1 cellular context compared by ENCODE assay signal in the genomic region with DNA sequence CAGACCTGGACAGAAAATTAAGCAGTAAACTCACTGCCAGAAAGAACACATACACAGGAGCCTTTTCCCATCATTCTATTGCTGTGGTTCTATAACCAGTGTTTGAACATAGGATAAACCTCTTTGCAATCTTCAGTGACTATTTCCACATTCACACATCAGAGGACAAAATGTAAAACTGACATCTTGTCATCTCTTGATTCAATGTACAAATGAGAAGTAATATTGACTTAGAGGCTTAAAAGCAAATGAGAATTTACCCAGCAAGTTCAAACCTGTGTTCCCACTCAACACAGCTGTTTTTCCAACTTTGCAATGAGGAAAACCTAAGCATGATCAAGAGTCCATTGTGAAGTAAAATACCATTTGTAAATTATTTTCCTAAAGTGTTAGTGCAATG.
TF ChIP-seq lines count a peak whose summit lies in the region.

No MANE protein-coding gene starts in this region.

TF ChIP-seq in HepG2, 621 proteins besides CTCF, POLR2A, EP300 and RAD21 (continued from another document):
- TF ChIP-seq HMGXB3 (CRISPR knock-in tag; IDR thresholded peaks at IDR 0.05; ENCODE audit: borderline replicate concordance) (no peak), ZBTB40 (IDR thresholded peaks at IDR 0.05) (no peak), ZBTB40 (CRISPR knock-in tag; IDR thresholded peaks at IDR 0.05) (no peak), GATA4 (IDR thresholded peaks at IDR 0.05; ENCODE audit: borderline replicate concordance, low read depth) (peak; percentile 78; the same call in 1 of the 2 replicates), HDAC2 (CRISPR knock-in tag; IDR thresholded peaks at IDR 0.05) (0 out of 2 replicates have a peak, but pooled peaks have one; percentile 40), SOX5 (CRISPR knock-in tag; IDR thresholded peaks at IDR 0.05; ENCODE audit: borderline replicate concordance) (peak; percentile 55; the same call in 1 of the 2 replicates), ZNF674 (CRISPR knock-in tag; IDR thresholded peaks at IDR 0.05; ENCODE audit: low read depth) (no peak), ZNF20 (CRISPR knock-in tag; IDR thresholded peaks at IDR 0.05) (no peak), ZFP36L1 (CRISPR knock-in tag; IDR thresholded peaks at IDR 0.05) (0 out of 2 replicates have a peak, but pooled peaks have one; percentile 28), ETV5 (CRISPR knock-in tag; IDR thresholded peaks at IDR 0.05; ENCODE audit: borderline replicate concordance) (peak; percentile 25; the same call in 1 of the 2 replicates), CEBPG (CRISPR knock-in tag; IDR thresholded peaks at IDR 0.05) (peak; percentile 90), MEIS2 (CRISPR knock-in tag; IDR thresholded peaks at IDR 0.05) (peak; percentile 79; the same call in 1 of the 2 replicates), FOXA1 (IDR thresholded peaks at IDR 0.05) (peak; percentile 41; the same call in 1 of the 2 replicates), FOXA1 (CRISPR knock-in tag; IDR thresholded peaks at IDR 0.05) (peak; percentile 80)
- TF ChIP-seq, protein P1, sequence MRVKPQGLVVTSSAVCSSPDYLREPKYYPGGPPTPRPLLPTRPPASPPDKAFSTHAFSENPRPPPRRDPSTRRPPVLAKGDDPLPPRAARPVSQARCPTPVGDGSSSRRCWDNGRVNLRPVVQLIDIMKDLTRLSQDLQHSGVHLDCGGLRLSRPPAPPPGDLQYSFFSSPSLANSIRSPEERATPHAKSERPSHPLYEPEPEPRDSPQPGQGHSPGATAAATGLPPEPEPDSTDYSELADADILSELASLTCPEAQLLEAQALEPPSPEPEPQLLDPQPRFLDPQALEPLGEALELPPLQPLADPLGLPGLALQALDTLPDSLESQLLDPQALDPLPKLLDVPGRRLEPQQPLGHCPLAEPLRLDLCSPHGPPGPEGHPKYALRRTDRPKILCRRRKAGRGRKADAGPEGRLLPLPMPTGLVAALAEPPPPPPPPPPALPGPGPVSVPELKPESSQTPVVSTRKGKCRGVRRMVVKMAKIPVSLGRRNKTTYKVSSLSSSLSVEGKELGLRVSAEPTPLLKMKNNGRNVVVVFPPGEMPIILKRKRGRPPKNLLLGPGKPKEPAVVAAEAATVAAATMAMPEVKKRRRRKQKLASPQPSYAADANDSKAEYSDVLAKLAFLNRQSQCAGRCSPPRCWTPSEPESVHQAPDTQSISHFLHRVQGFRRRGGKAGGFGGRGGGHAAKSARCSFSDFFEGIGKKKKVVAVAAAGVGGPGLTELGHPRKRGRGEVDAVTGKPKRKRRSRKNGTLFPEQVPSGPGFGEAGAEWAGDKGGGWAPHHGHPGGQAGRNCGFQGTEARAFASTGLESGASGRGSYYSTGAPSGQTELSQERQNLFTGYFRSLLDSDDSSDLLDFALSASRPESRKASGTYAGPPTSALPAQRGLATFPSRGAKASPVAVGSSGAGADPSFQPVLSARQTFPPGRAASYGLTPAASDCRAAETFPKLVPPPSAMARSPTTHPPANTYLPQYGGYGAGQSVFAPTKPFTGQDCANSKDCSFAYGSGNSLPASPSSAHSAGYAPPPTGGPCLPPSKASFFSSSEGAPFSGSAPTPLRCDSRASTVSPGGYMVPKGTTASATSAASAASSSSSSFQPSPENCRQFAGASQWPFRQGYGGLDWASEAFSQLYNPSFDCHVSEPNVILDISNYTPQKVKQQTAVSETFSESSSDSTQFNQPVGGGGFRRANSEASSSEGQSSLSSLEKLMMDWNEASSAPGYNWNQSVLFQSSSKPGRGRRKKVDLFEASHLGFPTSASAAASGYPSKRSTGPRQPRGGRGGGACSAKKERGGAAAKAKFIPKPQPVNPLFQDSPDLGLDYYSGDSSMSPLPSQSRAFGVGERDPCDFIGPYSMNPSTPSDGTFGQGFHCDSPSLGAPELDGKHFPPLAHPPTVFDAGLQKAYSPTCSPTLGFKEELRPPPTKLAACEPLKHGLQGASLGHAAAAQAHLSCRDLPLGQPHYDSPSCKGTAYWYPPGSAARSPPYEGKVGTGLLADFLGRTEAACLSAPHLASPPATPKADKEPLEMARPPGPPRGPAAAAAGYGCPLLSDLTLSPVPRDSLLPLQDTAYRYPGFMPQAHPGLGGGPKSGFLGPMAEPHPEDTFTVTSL (CRISPR knock-in tag; IDR thresholded peaks at IDR 0.05; ENCODE audit: borderline replicate concordance), result peak; percentile 80; the same call in 1 of the 2 replicates
- TF ChIP-seq, protein P2, sequence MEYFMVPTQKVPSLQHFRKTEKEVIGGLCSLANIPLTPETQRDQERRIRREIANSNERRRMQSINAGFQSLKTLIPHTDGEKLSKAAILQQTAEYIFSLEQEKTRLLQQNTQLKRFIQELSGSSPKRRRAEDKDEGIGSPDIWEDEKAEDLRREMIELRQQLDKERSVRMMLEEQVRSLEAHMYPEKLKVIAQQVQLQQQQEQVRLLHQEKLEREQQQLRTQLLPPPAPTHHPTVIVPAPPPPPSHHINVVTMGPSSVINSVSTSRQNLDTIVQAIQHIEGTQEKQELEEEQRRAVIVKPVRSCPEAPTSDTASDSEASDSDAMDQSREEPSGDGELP (IDR thresholded peaks at IDR 0.05; ENCODE audit: borderline replicate concordance, low read depth), result peak; percentile 90
